In genomic region chr3:158492685-158493084, GRCh38 we compare ENCODE assay signal across 10 cellular contexts.
"Had no signal": no experiment of that assay in that cellular context is flagged by ENCODE, and none has a peak within 500 bp of the region (broad histone marks: within the 10 kb centered on the region; RNA-seq: fewer than 3 reads in every experiment).

No MANE protein-coding gene starts in this region.

- H3K4me3 ChIP-seq: right lobe of liver, spleen, tibial artery, vagina had no signal

- H3K4me3 Mint-ChIP-seq: stimulated activated memory B cell treated with anti-CD40 and anti-IgM and Interleukin-4, amounts not matched to agents 10 μg/mL and 1 μg/mL and 100 μg/mL, for 72 hours had no signal

- H3K27ac Mint-ChIP-seq: activated naive CD4-positive, alpha-beta T cell treated with anti-CD3 and anti-CD28 coated beads, Interleukin-2, amount 50 U/mL, for 72 hours; stimulated activated memory B cell treated with anti-CD40 and anti-IgM and Interleukin-4, amounts not matched to agents 10 μg/mL and 1 μg/mL and 100 μg/mL, for 72 hours had no signal

- H3K4me1 Mint-ChIP-seq: stimulated activated memory B cell treated with anti-CD40 and anti-IgM and Interleukin-4, amounts not matched to agents 10 μg/mL and 1 μg/mL and 100 μg/mL, for 72 hours had no signal

- H3K27me3 Mint-ChIP-seq: stimulated activated memory B cell treated with anti-CD40 and anti-IgM and Interleukin-4, amounts not matched to agents 10 μg/mL and 1 μg/mL and 100 μg/mL, for 72 hours had no signal

- ATAC-seq: activated naive CD4-positive, alpha-beta T cell treated with anti-CD3 and anti-CD28 coated beads, Interleukin-2, amount 50 U/mL, for 72 hours; left lobe of liver; right lobe of liver; stimulated activated memory B cell treated with anti-CD40 and anti-IgM and Interleukin-4, amounts not matched to agents 10 μg/mL and 1 μg/mL and 100 μg/mL, for 72 hours had no signal

- DNase-seq: brain microvascular endothelial cell; right lobe of liver; spleen; stimulated activated CD4-positive, alpha-beta T cell treated with anti-CD3 and anti-CD28 coated beads, Interleukin-1b, Interleukin-23, amount 100 ng/mL, for 48 hours; T1000; tibial artery had no signal
